Comparison of ENCODE assay signal across 8 cellular contexts in the genomic region with DNA sequence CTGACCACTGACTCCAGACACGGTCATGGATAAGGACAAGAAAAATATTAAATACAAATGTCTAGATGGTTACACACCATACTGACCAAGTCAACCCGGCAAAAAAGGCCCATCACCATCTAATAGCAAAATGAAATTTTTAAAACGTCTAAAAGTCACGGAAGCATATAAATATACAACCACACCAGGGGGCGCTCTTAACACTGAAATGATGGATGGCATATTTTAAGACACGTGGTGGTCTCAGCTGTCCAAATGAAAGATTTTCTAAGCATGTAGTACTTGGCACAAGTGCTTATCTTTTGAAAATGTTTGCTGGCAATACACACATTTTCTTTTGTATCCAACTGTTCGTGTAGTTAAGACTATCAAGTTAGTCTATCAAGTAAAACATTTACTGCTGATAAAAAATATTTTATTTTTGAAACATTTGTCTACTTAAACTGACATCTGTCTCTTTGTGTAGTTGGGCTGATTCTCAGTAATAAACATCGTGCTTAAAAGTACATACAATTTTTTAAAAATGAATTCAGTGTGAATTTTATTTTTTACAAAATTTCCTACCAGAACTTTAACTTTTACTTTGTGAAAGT.
DNase-seq lines count a peak whose midpoint lies in the region; ATAC-seq and TF ChIP-seq lines count a peak whose summit lies in the region.

No MANE protein-coding gene starts in this region.

- POLR2A ChIA-PET in activated CD4-positive, alpha-beta memory T cell treated with anti-CD3 and anti-CD28 coated beads, Interleukin-2, amount 10 ng/mL, durations not matched to agents 7 days and 5 days (lab: Charles Lee), result no interaction called here

- CTCF ChIA-PET in activated CD4-positive, alpha-beta memory T cell treated with anti-CD3 and anti-CD28 coated beads, Interleukin-2, amount 10 ng/mL, durations not matched to agents 7 days and 5 days (lab: Charles Lee), result interaction anchor here (0.6 to 2.0 kb wide), 5 partner anchors 8 to 325 kb away, joined by 3 to 10 read pairs (median 3); no protein-coding TSS in a partner anchor

- no peak overlapping the region for H3K27ac Mint-ChIP-seq in activated CD4-positive, alpha-beta memory T cell treated with anti-CD3 and anti-CD28 coated beads, Interleukin-2, amount 10 ng/mL, durations not matched to agents 7 days and 5 days

- no peaks in the 10 kb centered on the region for H3K36me3 Mint-ChIP-seq in activated CD4-positive, alpha-beta memory T cell treated with anti-CD3 and anti-CD28 coated beads, Interleukin-2, amount 10 ng/mL, durations not matched to agents 7 days and 5 days (ENCODE audit: low read depth)

- peak; percentile 30 to 39 for DNase-seq in activated CD4-positive, alpha-beta T cell treated with anti-CD3 and anti-CD28 coated beads for 24 hours (ENCODE audit: low read depth in 2 of 2)
- no peak for DNase-seq in activated CD4-positive, alpha-beta T cell treated with anti-CD3 and anti-CD28 coated beads for 1 hour
- peak; percentile 71 to 80 for DNase-seq in NCI-H524 (lab: John Stamatoyannopoulos, UW)
- DNase-seq in activated CD4-positive, alpha-beta memory T cell treated with anti-CD3 and anti-CD28 coated beads, Interleukin-2, amount 10 ng/mL, durations not matched to agents 7 days and 5 days, result peak; percentile 35
- peak; percentile 74 for DNase-seq in fibroblast of the aortic adventitia (ENCODE audit: low read depth)
- peak; percentile 5 for DNase-seq in pulmonary artery endothelial cell (ENCODE audit: low read depth, low spot score)

- peaks cover 5% of the 10 kb centered on the region for H3K27me3 Mint-ChIP-seq in activated CD4-positive, alpha-beta memory T cell treated with anti-CD3 and anti-CD28 coated beads, Interleukin-2, amount 10 ng/mL, durations not matched to agents 7 days and 5 days

- no peaks in the 10 kb centered on the region for H3K4me1 Mint-ChIP-seq in activated CD4-positive, alpha-beta memory T cell treated with anti-CD3 and anti-CD28 coated beads, Interleukin-2, amount 10 ng/mL, durations not matched to agents 7 days and 5 days

- no peak overlapping the region for H3K4me3 ChIP-seq in fibroblast of the aortic adventitia (ENCODE audit: low read depth, low read length)

- peak; percentile 66 for TF ChIP-seq CTCF in fibroblast of the aortic adventitia (IDR thresholded peaks at IDR 0.05; ENCODE audit: insufficient read depth, low read length)

- peak; percentile 69 for ATAC-seq in HG02798 (IDR thresholded peaks at IDR 0.05; ENCODE audit: poor library complexity, unreplicated experiment)
- no peak for ATAC-seq in HG03460 (IDR thresholded peaks at IDR 0.05; ENCODE audit: unreplicated experiment)

- no peak overlapping the region for H3K4me3 Mint-ChIP-seq in activated CD4-positive, alpha-beta memory T cell treated with anti-CD3 and anti-CD28 coated beads, Interleukin-2, amount 10 ng/mL, durations not matched to agents 7 days and 5 days

- H3K9me3 Mint-ChIP-seq in activated CD4-positive, alpha-beta memory T cell treated with anti-CD3 and anti-CD28 coated beads, Interleukin-2, amount 10 ng/mL, durations not matched to agents 7 days and 5 days, result no peaks in the 10 kb centered on the region
